13 cellular contexts compared by ENCODE assay signal in genomic region chr22:38831166-38831945, GRCh38. TPM values are rescaled to one million over a fixed set of nuclear protein-coding genes. Genes with fewer than 3 reads are reported as not detected.
DNase-seq lines count a peak whose midpoint lies in the region; ATAC-seq, FAIRE-seq and TF ChIP-seq lines count a peak whose summit lies in the region.
"Had no signal": no experiment of that assay in that cellular context is flagged by ENCODE, and none has a peak within 500 bp of the region (broad histone marks: within the 10 kb centered on the region; RNA-seq: fewer than 3 reads in every experiment).

No MANE protein-coding gene starts in this region.

- no peak for TF ChIP-seq RAD21 in HCT116 (IDR thresholded peaks at IDR 0.05; ENCODE audit: low read depth)

- H3K9me3 ChIP-seq in HCT116 (ENCODE audit: control insufficient read depth in 1 of 2, insufficient read depth in 1 of 2, low read depth in 1 of 2, low read length in 2 of 2) (no peaks in the 10 kb centered on the region), SJSA1 (replicated peaks) (0 out of 2 replicates have a peak, but pooled peaks cover 2% of the 10 kb centered on the region), small intestine (ENCODE audit: control insufficient read depth, low read depth) (no peaks in the 10 kb centered on the region)
- H3K9me3 ChIP-seq: mucosa of descending colon had no signal

- peak overlapping the region; percentile 50 for H3K4me2 ChIP-seq in HCT116 (ENCODE audit: low read length)

- no peaks in the 10 kb centered on the region for H3K79me2 ChIP-seq in HCT116 (ENCODE audit: insufficient read depth, low read length)

- H3K4me1 ChIP-seq in HCT116 (ENCODE audit: control insufficient read depth in 1 of 2, insufficient read depth in 2 of 2, low read length in 2 of 2) (peaks cover 10 to 26% of the 10 kb centered on the region in 2 experiments), SJSA1 (replicated peaks) (peaks cover 22% of the 10 kb centered on the region), small intestine (ENCODE audit: control insufficient read depth in 2 of 2, insufficient read depth in 1 of 2, low read depth in 1 of 2, low read length in 1 of 2) (no peaks in the 10 kb centered on the region)

- no peaks in the 10 kb centered on the region for H3K9me2 ChIP-seq in HCT116 (ENCODE audit: insufficient read depth)

- BruUV-seq in HCT116 (replicated peaks; lab: Mats Ljungman, UMichigan): no TSS peak

- H3K36me3 ChIP-seq in HCT116 (ENCODE audit: control insufficient read depth in 1 of 2, insufficient read depth in 2 of 2, low read length in 2 of 2) (no peaks in the 10 kb centered on the region), SJSA1 (no peaks in the 10 kb centered on the region), small intestine (ENCODE audit: control insufficient read depth in 2 of 2, insufficient read depth in 2 of 2, low read length in 2 of 2) (no peaks in the 10 kb centered on the region)

- no peak overlapping the region for H3K27ac Mint-ChIP-seq in activated T-helper 2 cell treated with anti-CD3 and anti-CD28 coated beads, Interferon-gamma antibody, Interleukin-2, Interleukin-4, amounts not matched to agents 10 μg/mL and 5 μg/mL and 100 μg/mL, durations not matched to agents 14 hours and 24 hours and 36 hours

- no peak for FAIRE-seq in small intestine (lab: Jason Lieb, UNC)

- no peaks in the 10 kb centered on the region for H3K36me3 Mint-ChIP-seq in activated T-helper 2 cell treated with anti-CD3 and anti-CD28 coated beads, Interferon-gamma antibody, Interleukin-2, Interleukin-4, amounts not matched to agents 10 μg/mL and 5 μg/mL and 100 μg/mL, durations not matched to agents 14 hours and 24 hours and 36 hours (ENCODE audit: low read depth)

- POLR2A ChIA-PET in HCT116 (lab: Charles Lee): no interaction called here

- RAD21 ChIA-PET in HCT116 (lab: Charles Lee; ENCODE audit: low non-redundant PET in 1 of 2, low total read pairs in 2 of 2, uncharacterized antibody in 2 of 2, unreplicated experiment in 2 of 2): no interaction called here

- H2AFZ ChIP-seq in HCT116 (ENCODE audit: low read depth, low read length, poor library complexity, severe bottlenecking): no peak overlapping the region

- H3K4me3 ChIP-seq in HCT116 (replicated peaks in 1 of 2; ENCODE audit: low read depth in 1 of 2, low read length in 2 of 2) (no peak overlapping the region), SJSA1 (no peak overlapping the region), fibroblast of villous mesenchyme (ENCODE audit: low read depth, low read length) (no peak overlapping the region), small intestine (ENCODE audit: low read depth in 1 of 2, low read length in 2 of 2) (no peak overlapping the region)
- H3K4me3 ChIP-seq: mucosa of descending colon, skin epidermis had no signal

- TF ChIP-seq POLR2A in HCT116 (IDR thresholded peaks at IDR 0.05; ENCODE audit: borderline replicate concordance, extremely low read depth, insufficient read depth, insufficient read length): no peak

- no peaks in the 10 kb centered on the region for H4K20me1 ChIP-seq in HCT116 (ENCODE audit: insufficient read depth)

- no peaks in the 10 kb centered on the region for H3K27me3 Mint-ChIP-seq in activated T-helper 2 cell treated with anti-CD3 and anti-CD28 coated beads, Interferon-gamma antibody, Interleukin-2, Interleukin-4, amounts not matched to agents 10 μg/mL and 5 μg/mL and 100 μg/mL, durations not matched to agents 14 hours and 24 hours and 36 hours (ENCODE audit: low read depth)

- CTCF ChIA-PET in HCT116 (lab: Charles Lee): no interaction called here

- H3K9ac ChIP-seq in HCT116 (ENCODE audit: low read length): no peak overlapping the region

- H3K4me3 Mint-ChIP-seq in activated T-helper 2 cell treated with anti-CD3 and anti-CD28 coated beads, Interferon-gamma antibody, Interleukin-2, Interleukin-4, amounts not matched to agents 10 μg/mL and 5 μg/mL and 100 μg/mL, durations not matched to agents 14 hours and 24 hours and 36 hours (ENCODE audit: low read depth): no peak overlapping the region

- ATAC-seq in HCT116 (peak; percentile 65), HG02678 (IDR thresholded peaks at IDR 0.05; ENCODE audit: unreplicated experiment) (no peak)
- ATAC-seq: mucosa of descending colon had no signal

- H3K27me3 ChIP-seq in HCT116 (ENCODE audit: insufficient read depth, low read length): no peaks in the 10 kb centered on the region
- no peaks in the 10 kb centered on the region for H3K27me3 ChIP-seq in SJSA1 (replicated peaks)
- H3K27me3 ChIP-seq in small intestine (ENCODE audit: control insufficient read depth in 2 of 2, insufficient read depth in 2 of 2, low read length in 2 of 2): no peaks in the 10 kb centered on the region

- DNase-seq in A172 (ENCODE audit: low spot score) (peak; percentile 70), HCT116 (ENCODE audit: low read depth, low spot score) (no peak), SJSA1 (ENCODE audit: low read depth in 1 of 2, low spot score in 2 of 2) (peak; percentile 45 to 66), fibroblast of villous mesenchyme (ENCODE audit: low read depth) (peak; percentile 56), iPS-NIHi11 (ENCODE audit: low spot score) (no peak), small intestine (no peak)
- no peak for DNase-seq in activated T-helper 2 cell treated with anti-CD3 and anti-CD28 coated beads, Interferon-gamma antibody, Interleukin-2, Interleukin-4, amounts not matched to agents 10 μg/mL and 5 μg/mL and 100 μg/mL, durations not matched to agents 14 hours and 24 hours and 36 hours (ENCODE audit: low spot score)
- DNase-seq: activated naive CD4-positive, alpha-beta T cell treated with Interleukin-2 at 50 U/mL for 16 hours; dermis blood vessel endothelial cell; Right ventricle myocardium superior had no signal

- H3K27ac ChIP-seq in HCT116 (ENCODE audit: low read depth, low read length) (no peak overlapping the region), SJSA1 (no peak overlapping the region), small intestine (ENCODE audit: low read depth in 1 of 2, low read length in 1 of 2) (no peak overlapping the region)
- H3K27ac ChIP-seq: skin epidermis had no signal

- no peaks in the 10 kb centered on the region for H3K4me1 Mint-ChIP-seq in activated T-helper 2 cell treated with anti-CD3 and anti-CD28 coated beads, Interferon-gamma antibody, Interleukin-2, Interleukin-4, amounts not matched to agents 10 μg/mL and 5 μg/mL and 100 μg/mL, durations not matched to agents 14 hours and 24 hours and 36 hours (ENCODE audit: low read depth)

- H3K9me3 Mint-ChIP-seq in activated T-helper 2 cell treated with anti-CD3 and anti-CD28 coated beads, Interferon-gamma antibody, Interleukin-2, Interleukin-4, amounts not matched to agents 10 μg/mL and 5 μg/mL and 100 μg/mL, durations not matched to agents 14 hours and 24 hours and 36 hours: no peaks in the 10 kb centered on the region

- TF ChIP-seq CTCF in HCT116 (IDR thresholded peaks at IDR 0.05 in 2 of 3, conservative IDR thresholded peaks at IDR 0.05 in 1 of 3; ENCODE audit: borderline replicate concordance in 1 of 3, insufficient read depth in 1 of 3, low read depth in 2 of 3, low read length in 2 of 3) (no peak), fibroblast of villous mesenchyme (IDR thresholded peaks at IDR 0.05; ENCODE audit: insufficient read depth, low read depth, low read length) (no peak)

- intact Hi-C loops in HCT116 (cut with micrococcal nuclease): no loop called here
- intact Hi-C loops in activated T-helper 2 cell treated with anti-CD3 and anti-CD28 coated beads, Interferon-gamma antibody, Interleukin-2, Interleukin-4, amounts not matched to agents 10 μg/mL and 5 μg/mL and 100 μg/mL, durations not matched to agents 14 hours and 24 hours and 36 hours (cut with micrococcal nuclease): no loop called here

- 84 to 88% (median 85%) methylated on average over 16 of the region's 16 CpGs for WGBS in small intestine, 3 donors

TF ChIP-seq in HCT116, 20 proteins besides CTCF, POLR2A, EP300 and RAD21:
- TF ChIP-seq ZFX (IDR thresholded peaks at IDR 0.05) (no peak), SIN3A (IDR thresholded peaks at IDR 0.05; ENCODE audit: low read depth) (no peak), CEBPB (IDR thresholded peaks at IDR 0.05; ENCODE audit: low read depth) (peak; percentile 78; the same call in 1 of the 2 replicates)

RNA-seq across cellular contexts. Expression of gene NPTXR, which starts 12.5 kb away (rescaled TPM):
- 1.9 and 2.7 TPM in 2 replicates for total RNA-seq in A172 (2014; rRNA removed; shearing (Covaris generic))
- total RNA-seq in HCT116 (2021; ENCODE audit: unreplicated experiment): 12.8 TPM
- polyA plus RNA-seq in HCT116 (2012): 13.3 and 13.4 TPM in 2 replicates
- total RNA-seq in SJSA1 (2014; rRNA removed; shearing (Covaris generic)): 2.1 and 2.2 TPM in 2 replicates
- 0.64 and 0.86 TPM in 2 replicates for total RNA-seq in fibroblast of villous mesenchyme
- 1 to 10 TPM in 1 of 3 donors, under 1 TPM in 2; 0.22 to 4.2 (median 0.27) TPM for polyA plus RNA-seq in small intestine
- 1.4 and 1.7 TPM in 2 replicates for total RNA-seq in activated T-helper 2 cell treated with anti-CD3 and anti-CD28 coated beads, Interferon-gamma antibody, Interleukin-2, Interleukin-4, amounts not matched to agents 10 μg/mL and 5 μg/mL and 100 μg/mL, durations not matched to agents 14 hours and 24 hours and 36 hours

RNA-seq across cellular contexts. Expression of gene DNAL4, which starts 37.4 kb away (rescaled TPM):
- total RNA-seq in A172 (2014; rRNA removed; shearing (Covaris generic)): 11.7 TPM in 2 replicates
- total RNA-seq in HCT116 (2021; ENCODE audit: unreplicated experiment) (18.3 TPM), fibroblast of villous mesenchyme (10.3 and 11.2 TPM in 2 replicates)
- 20.9 and 25.1 TPM in 2 replicates for polyA plus RNA-seq in HCT116 (2012)
- total RNA-seq in SJSA1 (2014; rRNA removed; shearing (Covaris generic)): 19.9 and 33.9 TPM in 2 replicates
- 10 to 100 TPM in 1 of 3 donors, 1 to 10 TPM in 2; 9.2 to 17.4 (median 9.2) TPM for polyA plus RNA-seq in small intestine
- 4.7 and 6.1 TPM in 2 replicates for total RNA-seq in activated T-helper 2 cell treated with anti-CD3 and anti-CD28 coated beads, Interferon-gamma antibody, Interleukin-2, Interleukin-4, amounts not matched to agents 10 μg/mL and 5 μg/mL and 100 μg/mL, durations not matched to agents 14 hours and 24 hours and 36 hours

RNA-seq across cellular contexts. Expression of gene CBX6, which starts 40.7 kb away (rescaled TPM):
- 20.1 and 20.9 TPM in 2 replicates for total RNA-seq in A172 (2014; rRNA removed; shearing (Covaris generic))
- total RNA-seq in HCT116 (2021; ENCODE audit: unreplicated experiment) (90.0 TPM), fibroblast of villous mesenchyme (57.7 and 66.5 TPM in 2 replicates)
- polyA plus RNA-seq in HCT116 (2012): 33.9 and 39.9 TPM in 2 replicates
- total RNA-seq in SJSA1 (2014; rRNA removed; shearing (Covaris generic)): 22.6 and 28.5 TPM in 2 replicates
- 10 to 100 TPM in 1 of 3 donors, 1 to 10 TPM in 2; 1.1 to 15.9 (median 3.0) TPM for polyA plus RNA-seq in small intestine
- 117 and 120 TPM in 2 replicates for total RNA-seq in activated T-helper 2 cell treated with anti-CD3 and anti-CD28 coated beads, Interferon-gamma antibody, Interleukin-2, Interleukin-4, amounts not matched to agents 10 μg/mL and 5 μg/mL and 100 μg/mL, durations not matched to agents 14 hours and 24 hours and 36 hours

Comparison
In these comparisons a context has a peak if more than half of its experiments do, and no peak if none do; other contexts are left out.
1. DNase-seq: peak in A172 (single experiment), SJSA1 (2 of 2) and fibroblast of villous mesenchyme (single experiment); none in HCT116 (single experiment), iPS-NIHi11 (single experiment), small intestine (single experiment) and activated T-helper 2 cell treated with anti-CD3 and anti-CD28 coated beads, Interferon-gamma antibody, Interleukin-2, Interleukin-4, amounts not matched to agents 10 μg/mL and 5 μg/mL and 100 μg/mL, durations not matched to agents 14 hours and 24 hours and 36 hours (single experiment).